15 cellular contexts compared by ENCODE assay signal in the genomic region with DNA sequence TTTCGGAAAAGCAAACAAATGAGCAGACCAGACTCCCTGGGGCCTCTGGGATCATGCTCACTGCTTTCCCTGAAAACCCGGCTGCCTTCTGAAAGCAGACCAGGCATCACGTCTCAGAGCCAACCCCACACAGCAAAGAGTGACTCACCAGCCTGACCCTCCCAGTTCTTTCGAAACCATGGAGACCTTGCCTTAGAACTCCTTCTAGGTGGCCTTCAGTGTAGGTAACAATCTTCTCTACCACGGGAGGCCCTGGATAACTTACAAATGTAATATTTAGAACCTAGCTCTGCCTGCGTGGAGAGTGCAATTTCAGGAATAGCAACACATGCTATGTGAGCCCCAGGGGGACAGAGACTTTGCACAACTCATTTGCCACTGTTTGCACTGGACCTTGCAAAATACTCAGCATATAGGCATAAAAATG.
DNase-seq lines count a peak whose midpoint lies in the region; ATAC-seq and TF ChIP-seq lines count a peak whose summit lies in the region.
"Had no signal": no experiment of that assay in that cellular context is flagged by ENCODE, and none has a peak within 500 bp of the region (broad histone marks: within the 10 kb centered on the region; RNA-seq: fewer than 3 reads in every experiment).

No MANE protein-coding gene starts in this region.

- H3K4me1 ChIP-seq in mucosa of descending colon (ENCODE audit: low read depth) = no peaks in the 10 kb centered on the region

- DNase-seq in GM03348 (ENCODE audit: low spot score) = peak; percentile 73
- peak; percentile 74 for DNase-seq in M059J (ENCODE audit: low read depth)
- DNase-seq in cardiac fibroblast (ENCODE audit: low read depth in 2 of 2) = peak; percentile 54 to 59
- DNase-seq in mucosa of descending colon = no peak
- no peak for DNase-seq in posterior cingulate gyrus
- no peak for DNase-seq in central memory CD4-positive, alpha-beta T cell
- DNase-seq: activated B cell treated with CpG ODN at 0.5 μM for 24 hours; dorsolateral prefrontal cortex; natural killer cell; NCI-H1105; stimulated activated naive B cell treated with anti-CD40 and anti-IgM and Interleukin-4, amounts not matched to agents 10 μg/mL and 1 μg/mL and 100 μg/mL, for 72 hours had no signal

- no peak for TF ChIP-seq CTCF in cardiac fibroblast (IDR thresholded peaks at IDR 0.05; ENCODE audit: low read depth, low read length)
- no peak for TF ChIP-seq CTCF in mucosa of descending colon (IDR thresholded peaks at IDR 0.05)

- H3K9me3 ChIP-seq in mucosa of descending colon = no peaks in the 10 kb centered on the region

- intact Hi-C loops in mucosa of descending colon (cut with DNase I, micrococcal nuclease) = no loop called here
- intact Hi-C loops in posterior cingulate gyrus (cut with DNase I) = no loop called here

- H3K36me3 ChIP-seq in mucosa of descending colon (ENCODE audit: low read depth) = no peaks in the 10 kb centered on the region

- peak; percentile 22 for ATAC-seq in mucosa of descending colon
- no peak for ATAC-seq in GM18858 (IDR thresholded peaks at IDR 0.05; ENCODE audit: unreplicated experiment)
- ATAC-seq in GM19035 (IDR thresholded peaks at IDR 0.05; ENCODE audit: unreplicated experiment) = no peak
- ATAC-seq: activated T-helper 17 cell treated with anti-CD3 and anti-CD28 coated beads, Interleukin-2, amount 50 U/mL, for 72 hours; natural killer cell; Right ventricle myocardium inferior; stimulated activated naive B cell treated with anti-CD40 and anti-IgM and Interleukin-4, amounts not matched to agents 10 μg/mL and 1 μg/mL and 100 μg/mL, for 72 hours had no signal

- H3K4me3 ChIP-seq in cardiac fibroblast (replicated peaks in 1 of 2; ENCODE audit: low read depth in 2 of 2, low read length in 2 of 2) (no peak overlapping the region), mucosa of descending colon (no peak overlapping the region)
- H3K4me3 ChIP-seq: dorsolateral prefrontal cortex had no signal

Comparison
In these comparisons a context has a peak if more than half of its experiments do, and no peak if none do; other contexts are left out.
1. DNase-seq: peak in GM03348 (single experiment), M059J (single experiment) and cardiac fibroblast (2 of 2); none in mucosa of descending colon (0 of 3), posterior cingulate gyrus (0 of 10) and central memory CD4-positive, alpha-beta T cell (single experiment).